ENCODE assay signal across 9 cellular contexts in genomic region chr1:78044796-78045599, GRCh38. TPM values are rescaled to one million over a fixed set of nuclear protein-coding genes. Genes with fewer than 3 reads are reported as not detected.
A peak's percentile ranks its signal among the peaks of the same experiment; 100 is the strongest.
DNase-seq lines count a peak whose midpoint lies in the region; ATAC-seq, FAIRE-seq and TF ChIP-seq lines count a peak whose summit lies in the region.
"Had no signal": no experiment of that assay in that cellular context is flagged by ENCODE, and none has a peak within 500 bp of the region (broad histone marks: within the 10 kb centered on the region; RNA-seq: fewer than 3 reads in every experiment).

No MANE protein-coding gene starts in this region.

- intact Hi-C loops in gastrocnemius medialis (cut with DNase I; ENCODE audit: low total_unique reads): loop anchor here (5.0 to 10.0 kb wide), 2 partner anchors 38 to 140 kb away; no protein-coding TSS in a partner anchor

- in situ Hi-C loops in gastrocnemius medialis (cut with MboI; ENCODE audit: low sequenced_read_pairs in 4 of 4): no loop called here

- H3K27ac ChIP-seq in gastrocnemius medialis (peak overlapping the region; percentile 70 to 84 (median 78)), caudate nucleus (ENCODE audit: low read depth, low read length) (no peak overlapping the region)

- H3K36me3 ChIP-seq in gastrocnemius medialis: no peaks in the 10 kb centered on the region
- no peaks in the 10 kb centered on the region for H3K36me3 ChIP-seq in MG63

- H3K9me3 Mint-ChIP-seq in activated T-helper 17 cell treated with anti-CD3 and anti-CD28 coated beads, Interleukin-2, amount 50 U/mL, for 72 hours: no peaks in the 10 kb centered on the region

- no peaks in the 10 kb centered on the region for H3K9me3 ChIP-seq in iPS-18c (ENCODE audit: control insufficient read depth, insufficient read depth, low read length)
- H3K9me3 ChIP-seq in gastrocnemius medialis: no peaks in the 10 kb centered on the region
- H3K9me3 ChIP-seq in MG63: no peaks in the 10 kb centered on the region

- no peaks in the 10 kb centered on the region for H3K36me3 Mint-ChIP-seq in activated T-helper 17 cell treated with anti-CD3 and anti-CD28 coated beads, Interleukin-2, amount 50 U/mL, for 72 hours (ENCODE audit: low read depth)

- no peak for TF ChIP-seq POLR2A in gastrocnemius medialis (IDR thresholded peaks at IDR 0.05)

- H3K27me3 Mint-ChIP-seq in activated T-helper 17 cell treated with anti-CD3 and anti-CD28 coated beads, Interleukin-2, amount 50 U/mL, for 72 hours: peaks cover 31% of the 10 kb centered on the region

- DNase-seq in GM19239 (ENCODE audit: insufficient read length, low spot score) (no peak), gastrocnemius medialis (no peak), MG63 (no peak), caudate nucleus (lab: John Stamatoyannopoulos, UW) (no peak), AG08395 (ENCODE audit: low spot score) (no peak)
- DNase-seq: activated CD4-positive, CD25-positive, alpha-beta regulatory T cell treated with anti-CD3 and anti-CD28 coated beads, Interleukin-2, amount 50 U/mL, for 72 hours had no signal

- TF ChIP-seq CTCF in gastrocnemius medialis (IDR thresholded peaks at IDR 0.05 in 4 of 5, conservative IDR thresholded peaks at IDR 0.05 in 1 of 5): no peak

- peaks cover 17 to 34% of the 10 kb centered on the region in 2 donors for H3K4me1 ChIP-seq in gastrocnemius medialis

- no peak overlapping the region for H3K27ac Mint-ChIP-seq in activated T-helper 17 cell treated with anti-CD3 and anti-CD28 coated beads, Interleukin-2, amount 50 U/mL, for 72 hours

- no peak for ATAC-seq in activated T-helper 17 cell treated with anti-CD3 and anti-CD28 coated beads, Interleukin-2, amount 50 U/mL, for 72 hours (replicated peaks)
- ATAC-seq in gastrocnemius medialis (no peak), GM18873 (IDR thresholded peaks at IDR 0.05; ENCODE audit: low FRiP score, unreplicated experiment) (no peak)

- H3K4me3 Mint-ChIP-seq in activated T-helper 17 cell treated with anti-CD3 and anti-CD28 coated beads, Interleukin-2, amount 50 U/mL, for 72 hours: peak overlapping the region; percentile 70

- H3K4me3 ChIP-seq in iPS-18c (ENCODE audit: insufficient read depth, low read depth, low read length): peak overlapping the region; percentile 72
- peak overlapping the region; percentile 66 to 87 (median 76) for H3K4me3 ChIP-seq in gastrocnemius medialis
- no peak overlapping the region for H3K4me3 ChIP-seq in MG63

- H3K27me3 ChIP-seq in gastrocnemius medialis: no peaks in the 10 kb centered on the region
- no peaks in the 10 kb centered on the region for H3K27me3 ChIP-seq in MG63

- peak; percentile 23 for FAIRE-seq in GM19239 (lab: Jason Lieb, UNC)

- H3K4me1 Mint-ChIP-seq in activated T-helper 17 cell treated with anti-CD3 and anti-CD28 coated beads, Interleukin-2, amount 50 U/mL, for 72 hours: peaks cover 18% of the 10 kb centered on the region

RNA-seq across cellular contexts. Expression of gene GIPC2, which starts 0.8 kb away (rescaled TPM):
- total RNA-seq in activated T-helper 17 cell treated with anti-CD3 and anti-CD28 coated beads, Interleukin-2, amount 50 U/mL, for 72 hours: under 1 TPM; 0.35 to 0.50 TPM
- 1 to 10 TPM in 3 of 4 donors, under 1 TPM in 1; 0.67 to 1.5 (median 1.3) TPM for total RNA-seq in gastrocnemius medialis
- 0.10 TPM in 1 of 2 replicates, not detected in the other for total RNA-seq in MG63 (2014; rRNA removed; shearing (Covaris generic); ENCODE audit: low replicate concordance)

RNA-seq across cellular contexts. Expression of gene DNAJB4, which starts 40.3 kb away (rescaled TPM):
- total RNA-seq in activated T-helper 17 cell treated with anti-CD3 and anti-CD28 coated beads, Interleukin-2, amount 50 U/mL, for 72 hours: 10 to 100 TPM; 10.8 to 32.6 TPM
- total RNA-seq in gastrocnemius medialis: 10 to 100 TPM; 35.6 to 84.9 (median 45.3) TPM
- 20.9 and 34.9 TPM in 2 replicates for total RNA-seq in MG63 (2014; rRNA removed; shearing (Covaris generic); ENCODE audit: low replicate concordance)
